9 cellular contexts compared by ENCODE assay signal in the genomic region with DNA sequence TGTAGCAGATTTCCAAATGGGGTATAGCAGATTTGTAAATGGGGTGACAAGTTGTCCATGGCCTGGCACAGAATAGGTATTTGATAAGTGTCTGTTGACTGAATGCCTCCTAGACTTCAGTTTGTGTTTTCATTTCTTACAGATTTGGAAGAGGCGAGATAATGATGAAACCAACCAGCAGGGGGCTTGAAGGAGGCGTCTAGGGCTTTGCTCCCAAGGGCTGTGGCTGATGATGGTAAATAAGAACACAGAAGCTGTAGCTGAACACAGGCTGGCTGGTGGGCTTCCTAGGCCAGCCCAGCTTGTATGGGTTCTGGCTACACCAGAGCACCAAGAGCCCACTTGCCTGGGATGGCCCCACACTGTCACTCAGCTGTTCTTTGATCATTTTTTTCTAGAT. TPM values are rescaled to one million over a fixed set of nuclear protein-coding genes. Genes with fewer than 3 reads are reported as not detected.
DNase-seq lines count a peak whose midpoint lies in the region; TF ChIP-seq lines count a peak whose summit lies in the region.
"Had no signal": no experiment of that assay in that cellular context is flagged by ENCODE, and none has a peak within 500 bp of the region (broad histone marks: within the 10 kb centered on the region; RNA-seq: fewer than 3 reads in every experiment).

No MANE protein-coding gene starts in this region.

- peak; percentile 29 for DNase-seq in AG09319 (ENCODE audit: extremely low read depth, low read depth)
- no peak for DNase-seq in GM13977 (ENCODE audit: low spot score)
- DNase-seq in SK-N-DZ (ENCODE audit: low spot score) = peak; percentile 19
- DNase-seq in foreskin fibroblast = peak; percentile 58 to 85
- no peak for DNase-seq in type B pancreatic cell (ENCODE audit: extremely low spot score, unreplicated experiment)
- no peak for DNase-seq in NCI-H1436 (lab: John Stamatoyannopoulos, UW)
- DNase-seq in stimulated activated CD4-positive, alpha-beta T cell treated with anti-CD3 and anti-CD28 coated beads, Interleukin-1b, Interleukin-23, amount 100 ng/mL, for 48 hours = no peak
- no peak for DNase-seq in hippocampal formation (lab: John Stamatoyannopoulos, UW)

- no peaks in the 10 kb centered on the region for H3K9me3 Mint-ChIP-seq in type B pancreatic cell

- in situ Hi-C loops in GM13977 (cut with MboI; ENCODE audit: low pct_unique_long_range_greater_than_20kb, low sequenced_read_pairs, unreplicated experiment) = no loop called here

- H3K4me3 ChIP-seq in foreskin fibroblast (ENCODE audit: low read depth in 1 of 2, low read length in 2 of 2) = no peak overlapping the region

- peak; percentile 64 for TF ChIP-seq CTCF in AG09319 (IDR thresholded peaks at IDR 0.05; ENCODE audit: low read depth, low read length)
- TF ChIP-seq CTCF in GM13977 (IDR thresholded peaks at IDR 0.05; ENCODE audit: extremely low read depth, insufficient read depth, missing control alignments) = peak; percentile 43
- TF ChIP-seq CTCF in foreskin fibroblast (IDR thresholded peaks at IDR 0.05; ENCODE audit: low read depth, low read length) = peak; percentile 79
- peak; percentile 66 for TF ChIP-seq CTCF in type B pancreatic cell (conservative IDR thresholded peaks at IDR 0.05)

- H3K36me3 Mint-ChIP-seq in type B pancreatic cell = peaks cover 24% of the 10 kb centered on the region

- no peaks in the 10 kb centered on the region for H3K4me1 Mint-ChIP-seq in type B pancreatic cell (ENCODE audit: unreplicated experiment)

- peak overlapping the region; percentile 62 for H3K27ac Mint-ChIP-seq in type B pancreatic cell

- H3K27me3 Mint-ChIP-seq in type B pancreatic cell = no peaks in the 10 kb centered on the region

- H3K4me3 Mint-ChIP-seq in type B pancreatic cell = no peak overlapping the region

RNA-seq across cellular contexts. Expression of a gene that starts 19.4 kb away (rescaled TPM):
- not detected in 2 replicates for polyA plus RNA-seq in SK-N-DZ (2014; cell fraction: cytosol; rRNA removed)
- not detected in 2 replicates for polyA plus RNA-seq in SK-N-DZ (2014; cell fraction: nucleus; rRNA removed)
- total RNA-seq in type B pancreatic cell (ENCODE audit: low replicate concordance) = 2.7 and 23.0 TPM in 2 replicates
- total RNA-seq: urinary bladder had no signal
- polyA plus RNA-seq: urinary bladder had no signal

RNA-seq across cellular contexts. Expression of a gene that starts 32.6 kb away (rescaled TPM):
- 156 and 231 TPM in 2 replicates for polyA plus RNA-seq in SK-N-DZ (2014; cell fraction: cytosol; rRNA removed)
- 107 and 209 TPM in 2 replicates for polyA plus RNA-seq in SK-N-DZ (2014; cell fraction: nucleus; rRNA removed)
- 43.3 and 62.5 TPM in 2 replicates for total RNA-seq in type B pancreatic cell (ENCODE audit: low replicate concordance)

RNA-seq across cellular contexts. Expression of a gene that starts 36.8 kb away (rescaled TPM):
- polyA plus RNA-seq in SK-N-DZ (2014; cell fraction: cytosol; rRNA removed) = 33.8 and 43.2 TPM in 2 replicates
- polyA plus RNA-seq in SK-N-DZ (2014; cell fraction: nucleus; rRNA removed) = 33.2 and 41.5 TPM in 2 replicates
- total RNA-seq in type B pancreatic cell (ENCODE audit: low replicate concordance) = 58.8 and 66.6 TPM in 2 replicates

RNA-seq across cellular contexts. Expression of a gene that starts 45.5 kb away (rescaled TPM):
- polyA plus RNA-seq in SK-N-DZ (2014; cell fraction: cytosol; rRNA removed) = 0.29 TPM in 1 of 2 replicates, not detected in the other
- polyA plus RNA-seq in SK-N-DZ (2014; cell fraction: nucleus; rRNA removed) = 0.66 TPM in 1 of 2 replicates, not detected in the other
- not detected in 2 replicates for total RNA-seq in type B pancreatic cell (ENCODE audit: low replicate concordance)
- total RNA-seq: urinary bladder had no signal

RNA-seq across cellular contexts. Expression of a gene that starts 46.1 kb away (rescaled TPM):
- 9.3 and 11.0 TPM in 2 replicates for polyA plus RNA-seq in SK-N-DZ (2014; cell fraction: cytosol; rRNA removed)
- 18.5 and 23.9 TPM in 2 replicates for polyA plus RNA-seq in SK-N-DZ (2014; cell fraction: nucleus; rRNA removed)
- 16.7 and 19.8 TPM in 2 replicates for total RNA-seq in type B pancreatic cell (ENCODE audit: low replicate concordance)

Comparison
In these comparisons a context has a peak if more than half of its experiments do, and no peak if none do; other contexts are left out.
1. DNase-seq: peak in AG09319 (single experiment), SK-N-DZ (single experiment) and foreskin fibroblast (2 of 2); none in GM13977 (single experiment), type B pancreatic cell (single experiment), NCI-H1436 (single experiment), stimulated activated CD4-positive, alpha-beta T cell treated with anti-CD3 and anti-CD28 coated beads, Interleukin-1b, Interleukin-23, amount 100 ng/mL, for 48 hours (single experiment) and hippocampal formation (0 of 2).
2. Peak in every context shown above with its lines, with median percentiles within 50 percentile points of each other: CTCF ChIP-seq.